10 cellular contexts compared by ENCODE assay signal in the genomic region with DNA sequence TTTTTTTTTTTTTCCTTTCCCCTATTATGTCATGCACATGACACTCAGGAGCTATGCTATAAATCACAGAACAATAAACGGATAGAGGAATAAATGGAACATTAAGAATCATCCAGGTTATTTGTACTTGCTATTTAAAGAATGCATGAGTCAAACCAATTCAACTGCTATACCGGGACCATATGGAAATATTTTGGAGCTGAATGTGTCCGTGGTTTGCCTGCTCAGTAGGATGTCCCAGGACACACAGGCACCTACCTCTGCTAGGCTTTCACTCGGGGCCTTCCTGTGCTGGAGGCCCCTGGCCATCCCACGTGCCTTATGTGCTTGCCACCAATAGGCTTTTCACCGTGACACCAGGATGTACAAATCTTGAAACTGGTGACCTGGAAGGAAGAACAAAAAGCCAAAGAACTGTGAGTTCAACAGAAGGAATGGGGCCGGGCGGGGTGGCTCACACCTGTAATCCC. TPM values are rescaled to one million over a fixed set of nuclear protein-coding genes. Genes with fewer than 3 reads are reported as not detected.
A peak's percentile ranks its signal among the peaks of the same experiment; 100 is the strongest.
DNase-seq lines count a peak whose midpoint lies in the region; ATAC-seq, FAIRE-seq and TF ChIP-seq lines count a peak whose summit lies in the region.
"Had no signal": no experiment of that assay in that cellular context is flagged by ENCODE, and none has a peak within 500 bp of the region (broad histone marks: within the 10 kb centered on the region; RNA-seq: fewer than 3 reads in every experiment).

No MANE protein-coding gene starts in this region.

- peak overlapping the region in 1 of 3 donors; percentile 45 for H3K4me3 Mint-ChIP-seq in T-cell
- H3K4me3 Mint-ChIP-seq: CD8-positive, alpha-beta T cell had no signal

- POLR2A ChIA-PET in T-cell (lab: Charles Lee): no interaction called here

- H3K36me3 ChIP-seq in right atrium auricular region (no peaks in the 10 kb centered on the region), kidney (ENCODE audit: control insufficient read depth in 1 of 2, insufficient read depth in 2 of 2, low read length in 2 of 2) (no peaks in the 10 kb centered on the region), uterus (no peaks in the 10 kb centered on the region)

- ATAC-seq in Right ventricle myocardium superior (ENCODE audit: poor library complexity) (no peak), GM21526 (IDR thresholded peaks at IDR 0.05; ENCODE audit: low FRiP score, unreplicated experiment) (no peak), T-cell (replicated peaks in 1 of 4) (no peak), GM19035 (IDR thresholded peaks at IDR 0.05; ENCODE audit: unreplicated experiment) (no peak)
- ATAC-seq: CD8-positive, alpha-beta T cell had no signal

- no peak overlapping the region for H3K27ac Mint-ChIP-seq in T-cell

- H3K36me3 Mint-ChIP-seq in T-cell: no peaks in the 10 kb centered on the region
- H3K36me3 Mint-ChIP-seq: CD8-positive, alpha-beta T cell had no signal

- TF ChIP-seq POLR2A in uterus (IDR thresholded peaks at IDR 0.05): no peak

- H3K4me1 ChIP-seq in right atrium auricular region (peaks cover 0 to 69% of the 10 kb centered on the region in 2 donors), kidney (ENCODE audit: control insufficient read depth in 1 of 2, insufficient read depth in 1 of 2, low read depth in 1 of 2, low read length in 2 of 2) (peaks cover 11 to 14% of the 10 kb centered on the region in 2 donors), uterus (peaks cover 9 to 11% of the 10 kb centered on the region in 2 donors)

- H3K27me3 Mint-ChIP-seq in T-cell: no peaks in the 10 kb centered on the region

- H3K4me1 Mint-ChIP-seq in T-cell: peaks cover 24 to 28% (median 26%) of the 10 kb centered on the region in 3 donors

- no peaks in the 10 kb centered on the region for H3K9me3 Mint-ChIP-seq in T-cell
- H3K9me3 Mint-ChIP-seq: CD8-positive, alpha-beta T cell had no signal

- no peak overlapping the region for H3K9ac ChIP-seq in kidney (ENCODE audit: low read length in 2 of 2)

- DNase-seq in right atrium auricular region (ENCODE audit: low spot score) (no peak), Right ventricle myocardium superior (no peak), kidney (no peak), uterus (no peak), T-cell (no peak)
- DNase-seq: CD8-positive, alpha-beta T cell; erythroblast had no signal

- H3K4me3 ChIP-seq in right atrium auricular region: no peak overlapping the region
- H3K4me3 ChIP-seq in kidney (ENCODE audit: low read length in 2 of 2): no peak overlapping the region
- no peak overlapping the region for H3K4me3 ChIP-seq in uterus

- TF ChIP-seq CTCF in right atrium auricular region (IDR thresholded peaks at IDR 0.05) (no peak), kidney (IDR thresholded peaks at IDR 0.05; ENCODE audit: borderline replicate concordance, extremely low read depth, insufficient read depth) (no peak), uterus (IDR thresholded peaks at IDR 0.05) (no peak)

- peak overlapping the region; percentile 71 to 78 for H3K27ac ChIP-seq in right atrium auricular region
- peak overlapping the region; percentile 72 for H3K27ac ChIP-seq in angular gyrus (ENCODE audit: low read depth, low read length)
- H3K27ac ChIP-seq in kidney (ENCODE audit: low read depth in 2 of 2, low read length in 2 of 2): peak overlapping the region; percentile 66 to 76
- H3K27ac ChIP-seq in uterus: peak overlapping the region; percentile 4 to 75

- intact Hi-C loops in Right ventricle myocardium superior (cut with DNase I) (no loop called here), kidney (cut with DNase I) (no loop called here), uterus (cut with DNase I; ENCODE audit: low total_unique reads) (no loop called here)

- H3K27me3 ChIP-seq in right atrium auricular region: no peaks in the 10 kb centered on the region
- H3K27me3 ChIP-seq in uterus: no peaks in the 10 kb centered on the region

- CTCF ChIA-PET in T-cell (lab: Charles Lee): interaction anchor here in 1 of 2 donors (0.5 kb wide), 1 partner anchor 21 kb away, joined by 6 read pairs; no protein-coding TSS in a partner anchor

- no peak for FAIRE-seq in kidney (lab: Jason Lieb, UNC)

- H3K9me3 ChIP-seq in right atrium auricular region: no peaks in the 10 kb centered on the region
- no peaks in the 10 kb centered on the region for H3K9me3 ChIP-seq in kidney (ENCODE audit: control insufficient read depth in 1 of 2, low read length in 2 of 2)
- H3K9me3 ChIP-seq in uterus: no peaks in the 10 kb centered on the region

RNA-seq across cellular contexts. Expression of a gene that starts 15.3 kb away (rescaled TPM):
- total RNA-seq in right atrium auricular region (10 to 100 TPM; 48.2 to 54.0 TPM), Right ventricle myocardium superior (63.9 TPM), kidney (157 TPM), uterus (100 to 1,000 TPM in 1 of 4 donors, 10 to 100 TPM in 3; 38.2 to 128 (median 42.6) TPM), T-cell (10 to 100 TPM; 36.9 to 71.6 (median 46.2) TPM)
- polyA plus RNA-seq in kidney (ENCODE audit: insufficient read depth, low read depth, low replicate concordance): 49.2 TPM
